In genomic region chr4:167114416-167114971, GRCh38 we compare ENCODE assay signal across 19 cellular contexts.
A peak's percentile ranks its signal among the peaks of the same experiment; 100 is the strongest.
DNase-seq lines count a peak whose midpoint lies in the region; ATAC-seq, FAIRE-seq and TF ChIP-seq lines count a peak whose summit lies in the region.
"Had no signal": no experiment of that assay in that cellular context is flagged by ENCODE, and none has a peak within 500 bp of the region (broad histone marks: within the 10 kb centered on the region; RNA-seq: fewer than 3 reads in every experiment).

No MANE protein-coding gene starts in this region.

- no peak for FAIRE-seq in bronchial epithelial cell (lab: Jason Lieb, UNC)
- FAIRE-seq: D721Med had no signal

- H3K27me3 ChIP-seq in bronchial epithelial cell (ENCODE audit: control insufficient read depth, insufficient read depth, low read length): no peaks in the 10 kb centered on the region
- H3K27me3 ChIP-seq: Peyer's patch had no signal

- TF ChIP-seq CTCF in bronchial epithelial cell (IDR thresholded peaks at IDR 0.05; ENCODE audit: insufficient read depth, low read length, severe bottlenecking) (no peak), retinal pigment epithelial cell (conservative IDR thresholded peaks at IDR 0.05; ENCODE audit: low read depth, low read length) (no peak)

- DNase-seq in NCI-H446 treated with DMSO at 0.1 percent for 48 hours (lab: John Stamatoyannopoulos, UW) (peak; percentile 32), NCI-H446 (lab: John Stamatoyannopoulos, UW) (no peak), bronchial epithelial cell (ENCODE audit: low read depth) (peak; percentile 82), retinal pigment epithelial cell (ENCODE audit: low read depth) (peak; percentile 67), activated T-cell treated with anti-CD3 and anti-CD28 coated beads for 4 hours (no peak), NCI-H2227 (lab: John Stamatoyannopoulos, UW; ENCODE audit: unreplicated experiment) (no peak), NCI-H1092 (lab: John Stamatoyannopoulos, UW) (no peak)
- DNase-seq: activated CD4-positive, alpha-beta memory T cell treated with anti-CD3 and anti-CD28 coated beads, Interleukin-2, amount 10 ng/mL, durations not matched to agents 7 days and 5 days; activated naive CD8-positive, alpha-beta T cell treated with anti-CD3 and anti-CD28 coated beads, Interleukin-2, amount 10 ng/mL, durations not matched to agents 7 days and 5 days; effector CD8-positive, alpha-beta T cell; GDM1; NCI-H2081; NCI-H69; Peyer's patch; posterior cingulate gyrus; stimulated activated CD4-positive, alpha-beta T cell treated with anti-CD3 and anti-CD28 coated beads, Interleukin-12 subunit alpha, Interleukin-12 subunit beta, amount 100 ng/mL, for 4 hours; stimulated activated naive B cell treated with anti-CD40 and anti-IgM and Interleukin-4, amounts not matched to agents 10 μg/mL and 1 μg/mL and 100 μg/mL, for 72 hours had no signal

- peak; percentile 81 for ATAC-seq in HG03432 (IDR thresholded peaks at IDR 0.05; ENCODE audit: unreplicated experiment)
- ATAC-seq: stimulated activated naive B cell treated with anti-CD40 and anti-IgM and Interleukin-4, amounts not matched to agents 10 μg/mL and 1 μg/mL and 100 μg/mL, for 72 hours had no signal

- no peak overlapping the region for H3K4me3 ChIP-seq in bronchial epithelial cell (ENCODE audit: low read depth, low read length)
- no peak overlapping the region for H3K4me3 ChIP-seq in retinal pigment epithelial cell (ENCODE audit: low read length)
- H3K4me3 ChIP-seq: Peyer's patch had no signal

- no peaks in the 10 kb centered on the region for H3K36me3 ChIP-seq in bronchial epithelial cell (ENCODE audit: control insufficient read depth, insufficient read depth, low read length)
- H3K36me3 ChIP-seq: Peyer's patch had no signal

Comparison
In these comparisons a context has a peak if more than half of its experiments do, and no peak if none do; other contexts are left out.
1. DNase-seq: peak in NCI-H446 treated with DMSO at 0.1 percent for 48 hours (single experiment), bronchial epithelial cell (single experiment) and retinal pigment epithelial cell (single experiment); none in NCI-H446 (0 of 2), activated T-cell treated with anti-CD3 and anti-CD28 coated beads for 4 hours (single experiment), NCI-H2227 (single experiment) and NCI-H1092 (single experiment).